Comparison of ENCODE assay signal across 16 cellular contexts in genomic region chr17:47696717-47697642, GRCh38. TPM values are rescaled to one million over a fixed set of nuclear protein-coding genes. Genes with fewer than 3 reads are reported as not detected.
DNase-seq lines count a peak whose midpoint lies in the region; ATAC-seq and TF ChIP-seq lines count a peak whose summit lies in the region.
"Had no signal": no experiment of that assay in that cellular context is flagged by ENCODE, and none has a peak within 500 bp of the region (broad histone marks: within the 10 kb centered on the region; RNA-seq: fewer than 3 reads in every experiment).

No MANE protein-coding gene starts in this region.

- peaks cover 6% of the 10 kb centered on the region for H3K36me3 Mint-ChIP-seq in activated CD8-positive, alpha-beta T cell treated with anti-CD3 and anti-CD28 coated beads for 36 hours (ENCODE audit: low read depth)
- H3K36me3 Mint-ChIP-seq: stimulated activated naive B cell treated with anti-CD40 and anti-IgM and Interleukin-4, amounts not matched to agents 10 μg/mL and 1 μg/mL and 100 μg/mL, for 72 hours had no signal

- intact Hi-C loops in left ventricle myocardium superior (cut with micrococcal nuclease) (no loop called here), cardiac septum (cut with DNase I) (loop anchor here (5.0 to 10.0 kb wide), 2 partner anchors 105 to 198 kb away; partner anchors contain the start of gene SP2), uterus (cut with DNase I; ENCODE audit: low total_unique reads) (no loop called here)
- intact Hi-C loops in activated CD8-positive, alpha-beta T cell treated with anti-CD3 and anti-CD28 coated beads for 36 hours (cut with micrococcal nuclease) = loop anchor here (5.0 kb wide), 2 partner anchors 35 to 105 kb away; partner anchors contain the start of gene TBX21

- no peak overlapping the region for H3K4me3 ChIP-seq in uterus

- H3K27ac Mint-ChIP-seq in activated CD8-positive, alpha-beta T cell treated with anti-CD3 and anti-CD28 coated beads for 36 hours = peak overlapping the region; percentile 17
- H3K27ac Mint-ChIP-seq: stimulated activated naive B cell treated with anti-CD40 and anti-IgM and Interleukin-4, amounts not matched to agents 10 μg/mL and 1 μg/mL and 100 μg/mL, for 72 hours had no signal

- CTCF ChIA-PET in activated CD8-positive, alpha-beta T cell treated with anti-CD3 and anti-CD28 coated beads for 36 hours (lab: Charles Lee) = interaction anchor here (0.7 to 19.3 kb wide), 14 partner anchors 9 to 107 kb away, joined by 3 to 424 read pairs (median 5); partner anchors contain the start of genes KPNB1 and TBX21

- ATAC-seq in left ventricle myocardium superior (no peak), GM18907 (IDR thresholded peaks at IDR 0.05; ENCODE audit: unreplicated experiment) (no peak), GM18870 (IDR thresholded peaks at IDR 0.05; ENCODE audit: unreplicated experiment) (no peak)
- ATAC-seq in activated CD8-positive, alpha-beta T cell treated with anti-CD3 and anti-CD28 coated beads for 36 hours = no peak
- ATAC-seq: stimulated activated naive B cell treated with anti-CD40 and anti-IgM and Interleukin-4, amounts not matched to agents 10 μg/mL and 1 μg/mL and 100 μg/mL, for 72 hours had no signal

- peak overlapping the region; percentile 82 for H3K4me3 Mint-ChIP-seq in activated CD8-positive, alpha-beta T cell treated with anti-CD3 and anti-CD28 coated beads for 36 hours
- H3K4me3 Mint-ChIP-seq: stimulated activated naive B cell treated with anti-CD40 and anti-IgM and Interleukin-4, amounts not matched to agents 10 μg/mL and 1 μg/mL and 100 μg/mL, for 72 hours had no signal

- peaks cover 69% of the 10 kb centered on the region for H3K4me1 Mint-ChIP-seq in activated CD8-positive, alpha-beta T cell treated with anti-CD3 and anti-CD28 coated beads for 36 hours (ENCODE audit: low read depth)

- H3K9me3 Mint-ChIP-seq in activated CD8-positive, alpha-beta T cell treated with anti-CD3 and anti-CD28 coated beads for 36 hours = no peaks in the 10 kb centered on the region
- H3K9me3 Mint-ChIP-seq: stimulated activated naive B cell treated with anti-CD40 and anti-IgM and Interleukin-4, amounts not matched to agents 10 μg/mL and 1 μg/mL and 100 μg/mL, for 72 hours had no signal

- POLR2A ChIA-PET in activated CD8-positive, alpha-beta T cell treated with anti-CD3 and anti-CD28 coated beads for 36 hours (lab: Charles Lee) = interaction anchor here (0.9 to 18.8 kb wide), 7 partner anchors 10 to 46 kb away, joined by 3 to 493 read pairs (median 5); partner anchors contain the start of genes KPNB1 and TBX21

- H3K9me3 ChIP-seq in uterus = no peaks in the 10 kb centered on the region

- H3K27me3 Mint-ChIP-seq in activated CD8-positive, alpha-beta T cell treated with anti-CD3 and anti-CD28 coated beads for 36 hours = no peaks in the 10 kb centered on the region
- H3K27me3 Mint-ChIP-seq: stimulated activated naive B cell treated with anti-CD40 and anti-IgM and Interleukin-4, amounts not matched to agents 10 μg/mL and 1 μg/mL and 100 μg/mL, for 72 hours had no signal

- H3K27ac ChIP-seq in uterus = peak overlapping the region in 1 of 2 donors; percentile 88
- H3K27ac ChIP-seq: C4-2B had no signal

- no peaks in the 10 kb centered on the region for H3K27me3 ChIP-seq in uterus

- no peaks in the 10 kb centered on the region for H3K36me3 ChIP-seq in uterus

- no peak for TF ChIP-seq CTCF in activated CD8-positive, alpha-beta T cell treated with anti-CD3 and anti-CD28 coated beads for 36 hours (IDR thresholded peaks at IDR 0.05)
- TF ChIP-seq CTCF in uterus (IDR thresholded peaks at IDR 0.05) = no peak

- peak; percentile 20 for DNase-seq in left ventricle myocardium superior
- no peak for DNase-seq in cardiac septum (ENCODE audit: low spot score)
- DNase-seq in activated CD8-positive, alpha-beta T cell treated with anti-CD3 and anti-CD28 coated beads for 36 hours = no peak
- peak; percentile 85 for DNase-seq in mesenteric fat pad (ENCODE audit: low spot score)
- peak; percentile 11 for DNase-seq in uterus
- DNase-seq in DMS53 treated with DMSO at 0.1 percent for 48 hours (lab: John Stamatoyannopoulos, UW; ENCODE audit: unreplicated experiment) = no peak
- DNase-seq: amniotic stem cell; midbrain; MV-4-11; NCI-H446; stimulated activated CD4-positive, alpha-beta T cell treated with anti-CD3 and anti-CD28 coated beads, Interleukin-4, amount 100 ng/mL, for 1 hour; stimulated activated naive B cell treated with anti-CD40 and anti-IgM and Interleukin-4, amounts not matched to agents 10 μg/mL and 1 μg/mL and 100 μg/mL, for 72 hours had no signal

- peaks cover 0 to 3% of the 10 kb centered on the region in 2 donors for H3K4me1 ChIP-seq in uterus

- no peak for TF ChIP-seq POLR2A in uterus (IDR thresholded peaks at IDR 0.05)

RNA-seq across cellular contexts. Expression of gene TBKBP1, which starts 3.0 kb away (rescaled TPM):
- total RNA-seq in left ventricle myocardium superior (15.9 TPM), cardiac septum (11.2 TPM), mesenteric fat pad (21.7 TPM), uterus (10 to 100 TPM in 2 of 4 donors, 1 to 10 TPM in 2; 2.6 to 24.8 (median 10.7) TPM)
- total RNA-seq in activated CD8-positive, alpha-beta T cell treated with anti-CD3 and anti-CD28 coated beads for 36 hours = 10 to 100 TPM; 12.4 to 13.6 TPM

RNA-seq across cellular contexts. Expression of gene TBX21, which starts 36.1 kb away (rescaled TPM):
- total RNA-seq in left ventricle myocardium superior (0.40 TPM), cardiac septum (0.30 TPM), mesenteric fat pad (0.35 TPM), uterus (under 1 TPM in 2 of 4 donors, not detected in 2; 0.49 to 0.51 TPM)
- 10 to 100 TPM; 53.0 to 56.9 TPM for total RNA-seq in activated CD8-positive, alpha-beta T cell treated with anti-CD3 and anti-CD28 coated beads for 36 hours
- total RNA-seq: renal cortical epithelial cell had no signal

RNA-seq across cellular contexts. Expression of gene KPNB1, which starts 47.3 kb away (rescaled TPM):
- total RNA-seq in left ventricle myocardium superior = 169 TPM
- total RNA-seq in cardiac septum = 185 TPM
- 100 to 1,000 TPM; 589 to 605 TPM for total RNA-seq in activated CD8-positive, alpha-beta T cell treated with anti-CD3 and anti-CD28 coated beads for 36 hours
- total RNA-seq in mesenteric fat pad = 276 TPM
- total RNA-seq in uterus = 100 to 1,000 TPM in 3 of 4 donors, 10 to 100 TPM in 1; 55.6 to 313 (median 209) TPM

Comparison
In these comparisons a context has a peak if more than half of its experiments do, and no peak if none do; other contexts are left out.
1. DNase-seq: peak in left ventricle myocardium superior (single experiment), mesenteric fat pad (single experiment) and uterus (2 of 2); none in cardiac septum (single experiment), activated CD8-positive, alpha-beta T cell treated with anti-CD3 and anti-CD28 coated beads for 36 hours (single experiment) and DMS53 treated with DMSO at 0.1 percent for 48 hours (single experiment).
2. intact Hi-C loops: an anchor here in cardiac septum (5.0 to 10.0 kb wide) and activated CD8-positive, alpha-beta T cell treated with anti-CD3 and anti-CD28 coated beads for 36 hours (5.0 kb wide); none called in left ventricle myocardium superior and uterus.
3. RNA of gene TBX21, which starts 36.1 kb away (total RNA-seq): 53.0 to 56.9 TPM in activated CD8-positive, alpha-beta T cell treated with anti-CD3 and anti-CD28 coated beads for 36 hours; 0.49 to 0.51 TPM in uterus, 0.40 TPM in left ventricle myocardium superior (single experiment), 0.35 TPM in mesenteric fat pad (single experiment) and 0.30 TPM in cardiac septum (single experiment); every median in the first group is over 10 times any median in the second.